10 cellular contexts compared by ENCODE assay signal in the genomic region with DNA sequence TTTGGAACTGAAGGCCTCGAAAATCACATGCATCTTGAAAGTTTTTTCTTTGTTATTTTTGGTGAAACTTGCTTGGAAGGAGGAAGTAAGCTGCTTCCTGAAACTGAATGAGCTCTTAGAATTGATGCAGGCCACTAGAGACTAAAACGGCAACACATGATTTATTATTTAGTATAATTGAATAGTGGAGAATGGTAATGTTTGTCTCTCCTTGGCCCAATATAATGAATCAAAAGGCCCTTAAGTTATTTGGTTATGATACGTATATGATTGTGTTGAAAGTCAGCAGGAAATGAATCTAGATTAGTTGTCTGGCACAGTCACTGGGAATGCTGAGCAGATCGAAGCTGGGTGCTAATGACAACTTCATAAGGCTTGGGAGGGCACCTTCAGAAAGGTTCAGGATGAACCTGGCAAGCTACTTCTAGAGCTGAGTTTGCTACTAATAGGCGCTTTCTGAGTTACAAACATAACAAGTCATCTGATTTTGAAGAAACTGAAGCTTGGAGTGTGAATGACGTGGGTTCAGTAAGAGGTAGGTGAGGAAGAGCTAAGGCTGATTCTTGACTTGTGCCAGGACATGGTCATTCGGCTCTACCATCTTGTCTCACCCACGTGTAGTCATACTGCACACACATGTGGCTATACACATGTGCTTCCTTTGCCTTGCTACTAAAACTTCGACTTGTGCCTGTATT.
A peak's percentile ranks its signal among the peaks of the same experiment; 100 is the strongest.
DNase-seq lines count a peak whose midpoint lies in the region; ATAC-seq lines count a peak whose summit lies in the region.
"Had no signal": no experiment of that assay in that cellular context is flagged by ENCODE, and none has a peak within 500 bp of the region (broad histone marks: within the 10 kb centered on the region; RNA-seq: fewer than 3 reads in every experiment).

No MANE protein-coding gene starts in this region.

- DNase-seq in medulla oblongata (ENCODE audit: extremely low spot score), result peak; percentile 54
- DNase-seq in activated gamma-delta T cell treated with Interleukin-2 at 50 U/mL for 16 hours, result no peak
- no peak for DNase-seq in activated CD8-positive, alpha-beta memory T cell treated with anti-CD3 and anti-CD28 coated beads for 24 hours
- DNase-seq in NCI-H748 (lab: John Stamatoyannopoulos, UW; ENCODE audit: unreplicated experiment), result no peak
- DNase-seq: naive thymus-derived CD8-positive, alpha-beta T cell; stimulated activated naive CD8-positive, alpha-beta T cell treated with anti-CD3 and anti-CD28 coated beads, Interleukin-15, amount 100 ng/mL, for 72 hours had no signal

- ATAC-seq in HG02884 (IDR thresholded peaks at IDR 0.05; ENCODE audit: unreplicated experiment), result no peak
- ATAC-seq: naive thymus-derived CD8-positive, alpha-beta T cell; stimulated activated naive CD8-positive, alpha-beta T cell treated with anti-CD3 and anti-CD28 coated beads, Interleukin-15, amount 100 ng/mL, for 72 hours had no signal

- H3K4me3 ChIP-seq in ACC112 (ENCODE audit: low read depth, low read length), result no peak overlapping the region

- H3K4me1 ChIP-seq in ACC112 (ENCODE audit: control insufficient read depth, insufficient read depth, low read length, unreplicated experiment), result peaks cover 35% of the 10 kb centered on the region

- peaks cover 10% of the 10 kb centered on the region for H3K9me3 ChIP-seq in KOPT-K1 (ENCODE audit: insufficient read depth, low read length, poor library complexity, severe bottlenecking)

- H3K36me3 ChIP-seq in ACC112 (ENCODE audit: insufficient read depth, low read length), result peaks cover 8% of the 10 kb centered on the region; the same call in 1 of the 2 replicates
- H3K36me3 ChIP-seq in KOPT-K1 (ENCODE audit: insufficient read depth, low read length), result peaks cover 9% of the 10 kb centered on the region; the same call in 1 of the 2 replicates

- no peak overlapping the region for H2AFZ ChIP-seq in ACC112 (ENCODE audit: low read length, unreplicated experiment)

- H3K27ac ChIP-seq in ACC112 (ENCODE audit: low read depth, low read length), result peak overlapping the region; percentile 36
- H3K27ac ChIP-seq in KOPT-K1 (ENCODE audit: low read depth, low read length, poor library complexity, severe bottlenecking), result peak overlapping the region; percentile 13
- peak overlapping the region; percentile 70 for H3K27ac ChIP-seq in angular gyrus (ENCODE audit: low read depth, low read length)

- H3K79me2 ChIP-seq in ACC112 (ENCODE audit: control insufficient read depth, insufficient read depth, low read length, unreplicated experiment), result peaks cover 10% of the 10 kb centered on the region

- H3K27me3 ChIP-seq in ACC112 (ENCODE audit: insufficient read depth, low read length), result no peaks in the 10 kb centered on the region

Comparison
In these comparisons a context has a peak if more than half of its experiments do, and no peak if none do; other contexts are left out.
1. H3K27ac ChIP-seq: peak in every context shown above with its lines; median percentile 70 in angular gyrus; 36 in ACC112; 13 in KOPT-K1.